Comparison of ENCODE assay signal across 8 cellular contexts in the genomic region with DNA sequence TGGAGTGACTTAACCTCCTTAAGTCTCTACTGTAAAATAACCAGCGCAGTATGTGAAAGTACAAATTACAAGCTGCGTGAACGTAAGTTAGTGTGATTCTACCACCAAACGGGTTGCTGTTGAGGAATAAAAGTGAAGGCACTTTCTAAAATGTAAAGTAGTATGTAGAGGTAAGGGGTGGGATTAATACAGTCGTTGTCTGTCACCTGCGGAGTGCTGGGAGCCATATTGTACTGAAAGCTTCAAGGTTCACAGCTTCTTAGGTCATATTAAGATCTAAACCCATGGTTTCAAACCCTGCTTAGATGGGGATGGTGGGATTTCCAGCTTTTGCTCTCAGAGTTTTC. TPM values are rescaled to one million over a fixed set of nuclear protein-coding genes. Genes with fewer than 3 reads are reported as not detected.
DNase-seq lines count a peak whose midpoint lies in the region; ATAC-seq, FAIRE-seq and TF ChIP-seq lines count a peak whose summit lies in the region.

No MANE protein-coding gene starts in this region.

- H3K4me1 ChIP-seq in Panc1 (ENCODE audit: control insufficient read depth, insufficient read depth, low read length) (peaks cover 24% of the 10 kb centered on the region), endothelial cell of umbilical vein (ENCODE audit: control insufficient read depth, extremely low read depth, insufficient read depth, low read length) (peaks cover 44% of the 10 kb centered on the region)

- TF ChIP-seq CTCF in Panc1 (IDR thresholded peaks at IDR 0.05) (no peak), endothelial cell of umbilical vein (IDR thresholded peaks at IDR 0.05; ENCODE audit: extremely low read depth in 1 of 2, insufficient read depth in 1 of 2, low read depth in 1 of 2, low read length in 2 of 2) (no peak), progenitor cell of endocrine pancreas (IDR thresholded peaks at IDR 0.05; ENCODE audit: unreplicated experiment) (no peak)

- H3K4me2 ChIP-seq in endothelial cell of umbilical vein (ENCODE audit: insufficient read depth, low read length): peak overlapping the region; percentile 95

- H3K79me2 ChIP-seq in endothelial cell of umbilical vein (ENCODE audit: control insufficient read depth, insufficient read depth, low read length): peaks cover 91% of the 10 kb centered on the region

- in situ Hi-C loops in Panc1 (cut with HindIII; ENCODE audit: low pct_unique_long_range_greater_than_20kb, low sequenced_read_pairs): no loop called here

- peak; percentile 69 for FAIRE-seq in GM18507 (lab: Jason Lieb, UNC)
- no peak for FAIRE-seq in endothelial cell of umbilical vein (lab: Jason Lieb, UNC)

- dilution Hi-C loops in endothelial cell of umbilical vein (cut with MboI; ENCODE audit: extremely low pct_ligation_motif_present, low sequenced_read_pairs): no loop called here

- H3K27ac Mint-ChIP-seq in progenitor cell of endocrine pancreas: peak overlapping the region; percentile 95

- H2AFZ ChIP-seq in endothelial cell of umbilical vein (ENCODE audit: low read depth, low read length): no peak overlapping the region

- H3K9ac ChIP-seq in endothelial cell of umbilical vein (replicated peaks; ENCODE audit: extremely low read depth, insufficient read depth, low read length): peak overlapping the region; percentile 97

- H3K9me3 Mint-ChIP-seq in progenitor cell of endocrine pancreas (ENCODE audit: low read depth): no peaks in the 10 kb centered on the region

- TF ChIP-seq POLR2A in endothelial cell of umbilical vein (IDR thresholded peaks at IDR 0.05; ENCODE audit: low read depth, low read length): no peak

- peaks cover 28% of the 10 kb centered on the region for H3K4me1 Mint-ChIP-seq in progenitor cell of endocrine pancreas (ENCODE audit: low read depth)

- H3K4me3 ChIP-seq in Panc1 (ENCODE audit: low read depth in 2 of 2, low read length in 2 of 2) (peak overlapping the region; percentile 79 to 97), endothelial cell of umbilical vein (replicated peaks in 1 of 3; ENCODE audit: insufficient read depth in 1 of 3, low read depth in 1 of 3, low read length in 3 of 3) (peak overlapping the region; percentile 88 to 95 (median 89))

- H3K27me3 Mint-ChIP-seq in progenitor cell of endocrine pancreas: no peaks in the 10 kb centered on the region

- CTCF ChIA-PET in Panc1 (lab: Charles Lee): no interaction called here
- CTCF ChIA-PET in endothelial cell of umbilical vein (lab: Charles Lee): interaction anchor here (0.6 to 2.4 kb wide), 3 partner anchors 95 to 265 kb away, joined by 3 to 10 read pairs (median 4); partner anchors contain the start of gene CPNE2

- no peaks in the 10 kb centered on the region for H3K9me1 ChIP-seq in endothelial cell of umbilical vein (replicated peaks; ENCODE audit: control insufficient read depth, extremely low read depth, insufficient read depth, low read length)

- no peaks in the 10 kb centered on the region for H3K27me3 ChIP-seq in Panc1 (ENCODE audit: control insufficient read depth, insufficient read depth, low read length)
- no peaks in the 10 kb centered on the region for H3K27me3 ChIP-seq in endothelial cell of umbilical vein (ENCODE audit: control insufficient read depth in 2 of 2, insufficient read depth in 2 of 2, low read length in 2 of 2)

- H3K9me3 ChIP-seq in Panc1 (ENCODE audit: control insufficient read depth, insufficient read depth, low read depth, low read length) (no peaks in the 10 kb centered on the region), endothelial cell of umbilical vein (replicated peaks; ENCODE audit: control insufficient read depth, insufficient read depth, low read length) (no peaks in the 10 kb centered on the region)

- no peak for ATAC-seq in Panc1

- DNase-seq in GM18507 (ENCODE audit: extremely low spot score, insufficient read length, low read depth) (no peak), Panc1 (ENCODE audit: low read depth, low spot score) (no peak), endothelial cell of umbilical vein (ENCODE audit: low read depth, low spot score) (no peak), progenitor cell of endocrine pancreas (ENCODE audit: low spot score, unreplicated experiment) (no peak), NCI-H1417 treated with DMSO at 0.1 percent for 48 hours (lab: John Stamatoyannopoulos, UW) (no peak), caudate nucleus (lab: John Stamatoyannopoulos, UW) (no peak), epidermal melanocyte (ENCODE audit: insufficient read length, low spot score) (no peak), head of caudate nucleus (no peak)

- peaks cover 2% of the 10 kb centered on the region for H3K36me3 Mint-ChIP-seq in progenitor cell of endocrine pancreas (ENCODE audit: insufficient read depth)

- peak overlapping the region; percentile 95 for H3K4me3 Mint-ChIP-seq in progenitor cell of endocrine pancreas (ENCODE audit: low read depth)

- H4K20me1 ChIP-seq in endothelial cell of umbilical vein (replicated peaks; ENCODE audit: control insufficient read depth, extremely low read depth, insufficient read depth, low read length): no peaks in the 10 kb centered on the region

- H3K27ac ChIP-seq in Panc1 (ENCODE audit: low read length): peak overlapping the region; percentile 92
- H3K27ac ChIP-seq in endothelial cell of umbilical vein (ENCODE audit: insufficient read depth, low read depth, low read length): peak overlapping the region; percentile 87
- H3K27ac ChIP-seq in caudate nucleus (ENCODE audit: low read depth, low read length): no peak overlapping the region

- intact Hi-C loops in Panc1 (cut with micrococcal nuclease; ENCODE audit: unreplicated experiment): no loop called here
- intact Hi-C loops in endothelial cell of umbilical vein (cut with micrococcal nuclease): loop anchor here (2.0 to 5.0 kb wide), 7 partner anchors 41 to 581 kb away; partner anchors contain the start of genes ARL2BP, CPNE2 and PLLP
- intact Hi-C loops in head of caudate nucleus (cut with DNase I): loop anchor here (5.0 kb wide), 1 partner anchor 55 kb away; no protein-coding TSS in a partner anchor

- BruUV-seq in Panc1 (replicated peaks; lab: Mats Ljungman, UMichigan) (no TSS peak), endothelial cell of umbilical vein (replicated peaks; lab: Mats Ljungman, UMichigan) (no TSS peak)

- POLR2A ChIA-PET in Panc1 (lab: Charles Lee) (interaction anchor here (0.6 kb wide), 1 partner anchor 9 kb away, joined by 4 read pairs; no protein-coding TSS in a partner anchor), endothelial cell of umbilical vein (lab: Charles Lee) (interaction anchor here (0.9 kb wide), 1 partner anchor 58 kb away, joined by 3 read pairs; the partner anchor contains the start of gene ARL2BP)

- H3K36me3 ChIP-seq in Panc1 (ENCODE audit: control insufficient read depth, insufficient read depth, low read length): peaks cover 4% of the 10 kb centered on the region
- H3K36me3 ChIP-seq in endothelial cell of umbilical vein (ENCODE audit: control insufficient read depth in 2 of 2, extremely low read depth in 1 of 2, insufficient read depth in 2 of 2, low read length in 2 of 2): peaks cover 0 to 3% of the 10 kb centered on the region in 2 experiments

TF ChIP-seq in endothelial cell of umbilical vein, 7 proteins besides CTCF, POLR2A, EP300 and RAD21 (continues in another document):
- TF ChIP-seq EZH2 (IDR thresholded peaks at IDR 0.05; ENCODE audit: borderline replicate concordance, low read depth, low read length, severe bottlenecking) (no peak), MYC (IDR thresholded peaks at IDR 0.05; ENCODE audit: low read depth, low read length) (no peak), JUN (IDR thresholded peaks at IDR 0.05; ENCODE audit: borderline replicate concordance, insufficient read depth, insufficient read length, low read depth) (no peak), GATA2 (IDR thresholded peaks at IDR 0.05; ENCODE audit: insufficient read depth, insufficient read length, low read depth, low read length) (no peak), POLR2AphosphoS5 (IDR thresholded peaks at IDR 0.05; ENCODE audit: insufficient read depth, low read depth, low read length) (no peak)

RNA-seq across cellular contexts. Expression of gene RSPRY1, which starts 1.4 kb away (rescaled TPM):
- total RNA-seq in Panc1 (2021; ENCODE audit: unreplicated experiment) (29.4 TPM), endothelial cell of umbilical vein (55.1 and 55.8 TPM in 2 replicates), progenitor cell of endocrine pancreas (57.4 and 63.7 TPM in 2 replicates)
- 16.2 TPM for polyA plus RNA-seq in Panc1 (2012; ENCODE audit: insufficient read length)
- 23.6 and 28.5 TPM in 2 replicates for polyA plus RNA-seq in endothelial cell of umbilical vein
- polyA plus RNA-seq in endothelial cell of umbilical vein (2011; cell fraction: cytosol; rRNA removed): 30.7 and 34.6 TPM in 2 replicates
- polyA plus RNA-seq in endothelial cell of umbilical vein (2011; cell fraction: nucleus; rRNA removed): 46.1 and 58.4 TPM in 2 replicates
- polyA plus RNA-seq in endothelial cell of umbilical vein (2012): 41.6 and 50.5 TPM in 2 replicates
- polyA minus RNA-seq in endothelial cell of umbilical vein: 109 and 131 TPM in 2 replicates
- polyA minus RNA-seq in endothelial cell of umbilical vein (2011; cell fraction: cytosol; rRNA and poly(A)+ RNA removed): 16.5 TPM
- 51.7 and 75.9 TPM in 2 replicates for polyA minus RNA-seq in endothelial cell of umbilical vein (2011; cell fraction: nucleus; rRNA and poly(A)+ RNA removed)

RNA-seq across cellular contexts. Expression of gene PSME3IP1, which starts 1.6 kb away (rescaled TPM):
- total RNA-seq in Panc1 (2021; ENCODE audit: unreplicated experiment) (67.6 TPM), endothelial cell of umbilical vein (91.8 and 98.2 TPM in 2 replicates), progenitor cell of endocrine pancreas (101 and 115 TPM in 2 replicates)
- 39.9 TPM for polyA plus RNA-seq in Panc1 (2012; ENCODE audit: insufficient read length)
- 82.6 and 86.2 TPM in 2 replicates for polyA plus RNA-seq in endothelial cell of umbilical vein
- 77.3 and 85.4 TPM in 2 replicates for polyA plus RNA-seq in endothelial cell of umbilical vein (2011; cell fraction: cytosol; rRNA removed)
- 160 and 163 TPM in 2 replicates for polyA plus RNA-seq in endothelial cell of umbilical vein (2011; cell fraction: nucleus; rRNA removed)
- 74.4 and 90.7 TPM in 2 replicates for polyA plus RNA-seq in endothelial cell of umbilical vein (2012)
- polyA minus RNA-seq in endothelial cell of umbilical vein: 59.9 and 72.4 TPM in 2 replicates
- polyA minus RNA-seq in endothelial cell of umbilical vein (2011; cell fraction: cytosol; rRNA and poly(A)+ RNA removed): 47.5 TPM
- 39.3 and 39.8 TPM in 2 replicates for polyA minus RNA-seq in endothelial cell of umbilical vein (2011; cell fraction: nucleus; rRNA and poly(A)+ RNA removed)

RNA-seq across cellular contexts. Expression of gene ARL2BP, which starts 57.6 kb away (rescaled TPM):
- total RNA-seq in Panc1 (2021; ENCODE audit: unreplicated experiment) (47.7 TPM), endothelial cell of umbilical vein (76.7 and 80.4 TPM in 2 replicates), progenitor cell of endocrine pancreas (40.7 and 43.0 TPM in 2 replicates)
- polyA plus RNA-seq in Panc1 (2012; ENCODE audit: insufficient read length): 45.3 TPM
- polyA plus RNA-seq in endothelial cell of umbilical vein: 103 and 111 TPM in 2 replicates
- polyA plus RNA-seq in endothelial cell of umbilical vein (2011; cell fraction: cytosol; rRNA removed): 81.7 and 87.7 TPM in 2 replicates
- 33.2 and 36.3 TPM in 2 replicates for polyA plus RNA-seq in endothelial cell of umbilical vein (2011; cell fraction: nucleus; rRNA removed)
- 76.8 and 88.3 TPM in 2 replicates for polyA plus RNA-seq in endothelial cell of umbilical vein (2012)
- 73.4 and 77.5 TPM in 2 replicates for polyA minus RNA-seq in endothelial cell of umbilical vein
- 27.3 TPM for polyA minus RNA-seq in endothelial cell of umbilical vein (2011; cell fraction: cytosol; rRNA and poly(A)+ RNA removed)
- polyA minus RNA-seq in endothelial cell of umbilical vein (2011; cell fraction: nucleus; rRNA and poly(A)+ RNA removed): 17.6 and 23.6 TPM in 2 replicates
